Comparison of ENCODE assay signal across 19 cellular contexts in genomic region chr4:95167809-95168208, GRCh38.
DNase-seq lines count a peak whose midpoint lies in the region; ATAC-seq and TF ChIP-seq lines count a peak whose summit lies in the region.
"Had no signal": no experiment of that assay in that cellular context is flagged by ENCODE, and none has a peak within 500 bp of the region (broad histone marks: within the 10 kb centered on the region; RNA-seq: fewer than 3 reads in every experiment).

No MANE protein-coding gene starts in this region.

- no peaks in the 10 kb centered on the region for H3K36me3 ChIP-seq in Loucy (ENCODE audit: insufficient read depth, low read length)
- H3K36me3 ChIP-seq in osteoblast (ENCODE audit: insufficient read depth, low read length): no peaks in the 10 kb centered on the region
- H3K36me3 ChIP-seq: ascending aorta, gastrocnemius medialis had no signal

- H3K27ac ChIP-seq in osteoblast (ENCODE audit: low read depth, low read length): no peak overlapping the region
- H3K27ac ChIP-seq: ascending aorta, coronary artery, gastrocnemius medialis had no signal

- no peak overlapping the region for H3K4me3 ChIP-seq in Loucy (ENCODE audit: low read length, poor library complexity, severe bottlenecking)
- no peak overlapping the region for H3K4me3 ChIP-seq in osteoblast (ENCODE audit: insufficient read depth, low read length)
- H3K4me3 ChIP-seq: ascending aorta, coronary artery, gastrocnemius medialis had no signal

- TF ChIP-seq CTCF in Loucy (conservative IDR thresholded peaks at IDR 0.05; ENCODE audit: low read length): peak; percentile 39
- TF ChIP-seq CTCF in osteoblast (IDR thresholded peaks at IDR 0.05; ENCODE audit: extremely low read depth, low read depth, low read length): no peak
- no peak for TF ChIP-seq CTCF in omental fat pad (IDR thresholded peaks at IDR 0.05)

- H2AFZ ChIP-seq in Loucy (ENCODE audit: low read length) (no peak overlapping the region), osteoblast (ENCODE audit: low read length) (no peak overlapping the region)

- H3K4me2 ChIP-seq in Loucy (ENCODE audit: low read depth, low read length, poor library complexity, severe bottlenecking): no peak overlapping the region
- H3K4me2 ChIP-seq in osteoblast (ENCODE audit: insufficient read depth, low read length): no peak overlapping the region

- H3K27me3 ChIP-seq in Loucy (ENCODE audit: insufficient read depth, low read length, poor library complexity, severe bottlenecking) (no peaks in the 10 kb centered on the region), osteoblast (ENCODE audit: insufficient read depth, low read length) (no peaks in the 10 kb centered on the region)
- H3K27me3 ChIP-seq: ascending aorta, gastrocnemius medialis had no signal

- H4K20me1 ChIP-seq in Loucy (ENCODE audit: insufficient read depth, low read length, poor library complexity, severe bottlenecking): no peaks in the 10 kb centered on the region
- no peaks in the 10 kb centered on the region for H4K20me1 ChIP-seq in osteoblast (ENCODE audit: insufficient read depth, low read length)

- H3K4me1 ChIP-seq in Loucy (ENCODE audit: insufficient read depth, low read length, poor library complexity, severe bottlenecking): no peaks in the 10 kb centered on the region
- no peaks in the 10 kb centered on the region for H3K4me1 ChIP-seq in osteoblast (ENCODE audit: insufficient read depth, low read length)
- H3K4me1 ChIP-seq: ascending aorta, gastrocnemius medialis had no signal

- no peaks in the 10 kb centered on the region for H3K79me2 ChIP-seq in Loucy (ENCODE audit: insufficient read depth, low read length)
- H3K79me2 ChIP-seq in osteoblast (ENCODE audit: insufficient read depth, low read length): no peaks in the 10 kb centered on the region

- DNase-seq in NCI-H748 (lab: John Stamatoyannopoulos, UW; ENCODE audit: unreplicated experiment): peak; percentile 31
- no peak for DNase-seq in NCI-H748 treated with DMSO at 0.1 percent for 48 hours (lab: John Stamatoyannopoulos, UW)
- peak; percentile 17 for DNase-seq in amniotic epithelial cell (ENCODE audit: low read depth)
- peak; percentile 55 for DNase-seq in osteoblast (ENCODE audit: insufficient read length, low spot score, missing footprints)
- DNase-seq in NCI-H2171 (lab: John Stamatoyannopoulos, UW): no peak
- DNase-seq in omental fat pad (ENCODE audit: low spot score): no peak
- no peak for DNase-seq in NCI-H1092 treated with DMSO at 0.1 percent for 48 hours (lab: John Stamatoyannopoulos, UW)
- DNase-seq: activated gamma-delta T cell treated with Interleukin-2 at 50 U/mL for 16 hours; CD4-positive, alpha-beta T cell; gastrocnemius medialis; GOT3; Karpas-422; NCI-H1930; NCI-H69; posterior cingulate gyrus had no signal

- H3K9me3 ChIP-seq in Loucy (ENCODE audit: insufficient read depth, low read depth, low read length) (no peaks in the 10 kb centered on the region), osteoblast (ENCODE audit: low read depth, low read length) (no peaks in the 10 kb centered on the region)
- H3K9me3 ChIP-seq: ascending aorta, gastrocnemius medialis had no signal

- no peak for ATAC-seq in omental fat pad (ENCODE audit: low FRiP score)
- ATAC-seq: gastrocnemius medialis, WTC11 had no signal

- H3F3A ChIP-seq in Loucy (ENCODE audit: low read depth): no peaks in the 10 kb centered on the region

- no peaks in the 10 kb centered on the region for H3K9me2 ChIP-seq in Loucy (replicated peaks; ENCODE audit: low read depth, low read length)

- no peak overlapping the region for H3K9ac ChIP-seq in Loucy (ENCODE audit: low read depth, low read length, poor library complexity, severe bottlenecking)

Comparison
In these comparisons a context has a peak if more than half of its experiments do, and no peak if none do; other contexts are left out.
1. DNase-seq: peak in NCI-H748 (single experiment), amniotic epithelial cell (single experiment) and osteoblast (single experiment); none in NCI-H748 treated with DMSO at 0.1 percent for 48 hours (single experiment), NCI-H2171 (single experiment), omental fat pad (single experiment) and NCI-H1092 treated with DMSO at 0.1 percent for 48 hours (single experiment).